In the genomic region with DNA sequence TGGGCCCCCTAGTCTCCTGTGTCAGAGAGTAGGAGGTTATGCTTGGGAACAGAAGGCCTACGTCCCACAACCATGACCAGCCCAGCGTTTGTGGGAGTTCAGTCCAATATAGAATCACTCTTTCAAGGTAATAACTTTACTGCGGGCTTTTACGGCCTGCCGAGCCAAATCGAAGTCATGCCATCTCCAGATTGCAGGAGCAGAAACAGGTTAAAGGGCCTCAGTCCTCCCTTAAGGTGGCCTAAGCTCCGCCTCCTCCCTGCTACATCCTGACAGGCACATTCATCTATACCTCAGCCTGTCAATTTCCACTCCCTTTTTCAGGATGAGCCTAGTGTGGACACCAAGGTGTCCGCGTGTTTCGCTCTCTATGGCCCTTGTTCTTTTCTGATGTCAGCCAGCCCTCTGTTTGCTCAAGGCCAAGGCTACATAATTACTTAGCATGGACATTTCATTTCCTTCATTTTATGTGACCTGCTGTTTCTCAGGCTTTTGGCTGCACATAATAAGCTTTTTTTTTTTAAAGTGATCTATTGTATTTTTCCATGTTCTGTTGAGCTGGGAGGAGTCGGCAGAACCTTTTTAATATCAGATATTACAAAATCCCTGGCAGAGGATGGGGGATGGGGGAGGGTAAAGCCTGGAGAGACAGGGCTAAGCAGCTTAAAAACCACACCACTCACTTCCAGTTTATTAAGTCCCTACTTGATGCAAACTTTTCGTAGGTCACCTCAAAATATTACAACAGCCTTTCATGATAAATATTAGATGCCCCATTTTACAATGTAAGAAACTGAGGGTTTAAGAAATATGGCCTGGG, we compare ENCODE assay signal across 22 cellular contexts.
DNase-seq lines count a peak whose midpoint lies in the region; ATAC-seq and TF ChIP-seq lines count a peak whose summit lies in the region.
"Had no signal": no experiment of that assay in that cellular context is flagged by ENCODE, and none has a peak within 500 bp of the region (broad histone marks: within the 10 kb centered on the region; RNA-seq: fewer than 3 reads in every experiment).

No MANE protein-coding gene starts in this region.

- H3K36me3 ChIP-seq in colonic mucosa (no peaks in the 10 kb centered on the region), testis (ENCODE audit: low read depth, missing control alignments) (no peaks in the 10 kb centered on the region)
- H3K36me3 ChIP-seq: SJCRH30, stomach, tibial nerve had no signal

- H3K4me1 ChIP-seq in colonic mucosa (no peaks in the 10 kb centered on the region), testis (peaks cover 11% of the 10 kb centered on the region)
- H3K4me1 ChIP-seq: parathyroid adenoma, SJCRH30, tibial nerve had no signal

- DNase-seq in NCI-H82 treated with DMSO at 0.1 percent for 48 hours (lab: John Stamatoyannopoulos, UW; ENCODE audit: unreplicated experiment): peak; percentile 39
- DNase-seq in colonic mucosa: peak; percentile 40
- DNase-seq in left colon: peak; percentile 56 to 63
- peak; percentile 30 for DNase-seq in testis
- no peak for DNase-seq in activated T-cell treated with anti-CD3 and anti-CD28 coated beads, Interleukin-2, amount 50 U/mL, for 48 hours
- DNase-seq in coronary artery (ENCODE audit: low spot score): no peak
- no peak for DNase-seq in NCI-H2107 (lab: John Stamatoyannopoulos, UW)
- DNase-seq: activated CD8-positive, alpha-beta memory T cell treated with anti-CD3 and anti-CD28 coated beads for 24 hours; activated T-cell treated with anti-CD3 and anti-CD28 coated beads, Interleukin-2, amount 50 U/mL, for 1 hour; CD4-positive, alpha-beta T cell; glutamatergic neuron; Karpas-422; MV-4-11; NCI-H2171; NCI-H510A treated with DMSO at 0.1 percent for 48 hours; SJCRH30; stomach; T-helper 1 cell had no signal

- no peak overlapping the region for H3K9ac ChIP-seq in colonic mucosa (ENCODE audit: low read depth in 2 of 2, low read length in 2 of 2)
- H3K9ac ChIP-seq: parathyroid adenoma had no signal

- H3K9me3 ChIP-seq in colonic mucosa (no peaks in the 10 kb centered on the region), testis (no peaks in the 10 kb centered on the region)
- H3K9me3 ChIP-seq: SJCRH30, stomach, tibial nerve had no signal

- H3K27ac ChIP-seq in colonic mucosa: no peak overlapping the region
- peak overlapping the region in 1 of 2 donors; percentile 61 for H3K27ac ChIP-seq in testis
- H3K27ac ChIP-seq in coronary artery: no peak overlapping the region
- H3K27ac ChIP-seq: parathyroid adenoma, SJCRH30, tibial nerve had no signal

- H3K4me3 ChIP-seq in colonic mucosa (no peak overlapping the region), testis (no peak overlapping the region), coronary artery (no peak overlapping the region)
- H3K4me3 ChIP-seq: SJCRH30, stomach, tibial nerve had no signal

- no peak for TF ChIP-seq CTCF in colonic mucosa (IDR thresholded peaks at IDR 0.05)
- TF ChIP-seq CTCF in testis (IDR thresholded peaks at IDR 0.05): no peak
- TF ChIP-seq CTCF in coronary artery (IDR thresholded peaks at IDR 0.05): no peak

- 52 to 60% methylated on average over 12 of the region's 12 CpGs for WGBS in testis, 2 donors

- peak; percentile 96 for ATAC-seq in left colon
- ATAC-seq: left lobe of liver; natural killer cell treated with Interleukin-12 subunit alpha and Interleukin-12 subunit beta and Interleukin-15 and Interleukin-18, amount 100 ng/mL, for 72 hours had no signal

- intact Hi-C loops in colonic mucosa (cut with DNase I) (no loop called here), left colon (cut with DNase I, micrococcal nuclease) (loop anchor here in 1 of 2 donors (5.0 kb wide), 1 partner anchor 378 kb away; no protein-coding TSS in a partner anchor), testis (cut with DNase I; ENCODE audit: low total_unique reads) (no loop called here)

- TF ChIP-seq POLR2A in testis (IDR thresholded peaks at IDR 0.05): no peak

- no peaks in the 10 kb centered on the region for H3K27me3 ChIP-seq in colonic mucosa
- H3K27me3 ChIP-seq in testis: no peaks in the 10 kb centered on the region
- H3K27me3 ChIP-seq: SJCRH30, stomach, tibial nerve had no signal

Comparison
In these comparisons a context has a peak if more than half of its experiments do, and no peak if none do; other contexts are left out.
1. DNase-seq: peak in NCI-H82 treated with DMSO at 0.1 percent for 48 hours (single experiment), colonic mucosa (single experiment), left colon (2 of 2) and testis (single experiment); none in activated T-cell treated with anti-CD3 and anti-CD28 coated beads, Interleukin-2, amount 50 U/mL, for 48 hours (0 of 2), coronary artery (single experiment) and NCI-H2107 (single experiment).